ENCODE assay signal across 13 cellular contexts in genomic region chr7:138008046-138008587, GRCh38. TPM values are rescaled to one million over a fixed set of nuclear protein-coding genes. Genes with fewer than 3 reads are reported as not detected.
DNase-seq lines count a peak whose midpoint lies in the region; ATAC-seq and TF ChIP-seq lines count a peak whose summit lies in the region.
"Had no signal": no experiment of that assay in that cellular context is flagged by ENCODE, and none has a peak within 500 bp of the region (broad histone marks: within the 10 kb centered on the region; RNA-seq: fewer than 3 reads in every experiment).

No MANE protein-coding gene starts in this region.

- RAD21 ChIA-PET in HCT116 (lab: Charles Lee; ENCODE audit: low non-redundant PET in 1 of 2, low total read pairs in 2 of 2, uncharacterized antibody in 2 of 2, unreplicated experiment in 2 of 2) = interaction anchor here (0.6 to 1.0 kb wide), 2 partner anchors 46 to 104 kb away, joined by 3 to 9 read pairs; no protein-coding TSS in a partner anchor

- TF ChIP-seq POLR2A in HCT116 (IDR thresholded peaks at IDR 0.05; ENCODE audit: borderline replicate concordance, extremely low read depth, insufficient read depth, insufficient read length) = no peak
- TF ChIP-seq POLR2A in Peyer's patch (IDR thresholded peaks at IDR 0.05) = no peak

- BruUV-seq in HCT116 (replicated peaks; lab: Mats Ljungman, UMichigan) (no TSS peak), OCI-LY7 (replicated peaks; lab: Mats Ljungman, UMichigan) (no TSS peak)

- H3K9me2 ChIP-seq in HCT116 (ENCODE audit: insufficient read depth) (no peaks in the 10 kb centered on the region), OCI-LY7 (ENCODE audit: insufficient read depth, low read length) (no peaks in the 10 kb centered on the region), hepatocyte (replicated peaks; ENCODE audit: insufficient read depth) (no peaks in the 10 kb centered on the region)

- H3K9me3 ChIP-seq in HCT116 (ENCODE audit: control insufficient read depth in 1 of 2, insufficient read depth in 1 of 2, low read depth in 1 of 2, low read length in 2 of 2) (no peaks in the 10 kb centered on the region), OCI-LY7 (ENCODE audit: low read length) (no peaks in the 10 kb centered on the region), hepatocyte (ENCODE audit: low read depth) (no peaks in the 10 kb centered on the region), smooth muscle cell (replicated peaks; ENCODE audit: low read depth) (no peaks in the 10 kb centered on the region), Peyer's patch (no peaks in the 10 kb centered on the region)
- H3K9me3 ChIP-seq: ascending aorta, pancreas, tibial artery had no signal

- DNase-seq in HCT116 (ENCODE audit: low read depth, low spot score) (no peak), OCI-LY7 (ENCODE audit: low spot score) (no peak), hepatocyte (ENCODE audit: low spot score) (no peak), smooth muscle cell (lab: John Stamatoyannopoulos, UW; ENCODE audit: unreplicated experiment) (no peak), RPMI8226 (no peak), Peyer's patch (no peak), left ventricle myocardium superior (no peak)
- DNase-seq: activated CD4-positive, CD25-positive, alpha-beta regulatory T cell treated with anti-CD3 and anti-CD28 coated beads, Interleukin-2, amount 50 U/mL, for 72 hours; NCI-H226; Right ventricle myocardium superior; tibial artery had no signal

- H3K79me2 ChIP-seq in HCT116 (ENCODE audit: insufficient read depth, low read length) (no peaks in the 10 kb centered on the region), OCI-LY7 (ENCODE audit: insufficient read depth, low read depth, low read length) (no peaks in the 10 kb centered on the region), hepatocyte (no peaks in the 10 kb centered on the region), smooth muscle cell (ENCODE audit: low read depth) (no peaks in the 10 kb centered on the region)

- TF ChIP-seq RAD21 in HCT116 (IDR thresholded peaks at IDR 0.05; ENCODE audit: low read depth) = no peak

- CTCF ChIA-PET in HCT116 (lab: Charles Lee) = interaction anchor here (1.0 to 3.8 kb wide), 4 partner anchors 105 to 731 kb away, joined by 5 to 56 read pairs (median 8); no protein-coding TSS in a partner anchor
- CTCF ChIA-PET in OCI-LY7 (lab: Charles Lee; ENCODE audit: unreplicated experiment) = interaction anchor here (1.6 kb wide), 1 partner anchor 8 kb away, joined by 4 read pairs; no protein-coding TSS in a partner anchor

- WGBS in hepatocyte (ENCODE audit: low lambda C conversion rate, missing lambda C conversion rate) = 93% methylated on average over 7 of the region's 7 CpGs
- 93% methylated on average over 7 of the region's 7 CpGs for WGBS in smooth muscle cell (ENCODE audit: low lambda C conversion rate)

- peak overlapping the region; percentile 91 for H2AFZ ChIP-seq in HCT116 (ENCODE audit: low read depth, low read length, poor library complexity, severe bottlenecking)
- peak overlapping the region; percentile 29; the same call in 1 of the 2 replicates for H2AFZ ChIP-seq in OCI-LY7 (ENCODE audit: low read length)
- H2AFZ ChIP-seq in hepatocyte = no peak overlapping the region
- H2AFZ ChIP-seq in smooth muscle cell (ENCODE audit: low read depth) = peak overlapping the region; percentile 83

- peaks cover 3% of the 10 kb centered on the region in 2 experiments; a peak in 1 of 4 replicates for H3K4me1 ChIP-seq in HCT116 (ENCODE audit: control insufficient read depth in 1 of 2, insufficient read depth in 2 of 2, low read length in 2 of 2)
- H3K4me1 ChIP-seq in OCI-LY7 (ENCODE audit: insufficient read depth, low read length, poor library complexity, severe bottlenecking) = no peaks in the 10 kb centered on the region
- H3K4me1 ChIP-seq in hepatocyte (ENCODE audit: insufficient read depth) = no peaks in the 10 kb centered on the region
- H3K4me1 ChIP-seq in smooth muscle cell (ENCODE audit: low read depth) = no peaks in the 10 kb centered on the region
- H3K4me1 ChIP-seq in Peyer's patch = no peaks in the 10 kb centered on the region
- H3K4me1 ChIP-seq: ascending aorta, pancreas had no signal

- TF ChIP-seq CTCF in HCT116 (IDR thresholded peaks at IDR 0.05 in 2 of 3, conservative IDR thresholded peaks at IDR 0.05 in 1 of 3; ENCODE audit: borderline replicate concordance in 1 of 3, insufficient read depth in 1 of 3, low read depth in 2 of 3, low read length in 2 of 3) (no peak), OCI-LY7 (conservative IDR thresholded peaks at IDR 0.05; ENCODE audit: low read length) (no peak), hepatocyte (IDR thresholded peaks at IDR 0.05; ENCODE audit: poor library complexity) (no peak), smooth muscle cell (IDR thresholded peaks at IDR 0.05; ENCODE audit: borderline replicate concordance, insufficient read depth, poor library complexity, severe bottlenecking) (no peak), Peyer's patch (IDR thresholded peaks at IDR 0.05) (no peak)

- POLR2A ChIA-PET in HCT116 (lab: Charles Lee) (no interaction called here), OCI-LY7 (lab: Charles Lee) (interaction anchor here (0.9 to 3.9 kb wide), 4 partner anchors 26 to 114 kb away, joined by 3 to 15 read pairs (median 4); no protein-coding TSS in a partner anchor)

- H3F3A ChIP-seq in smooth muscle cell (ENCODE audit: low read depth) = no peaks in the 10 kb centered on the region

- H3K4me3 ChIP-seq in HCT116 (replicated peaks in 1 of 2; ENCODE audit: low read depth in 1 of 2, low read length in 2 of 2) (no peak overlapping the region), OCI-LY7 (ENCODE audit: low read depth, low read length, poor library complexity, severe bottlenecking) (no peak overlapping the region), hepatocyte (no peak overlapping the region), smooth muscle cell (no peak overlapping the region), Peyer's patch (no peak overlapping the region)
- H3K4me3 ChIP-seq: ascending aorta, pancreas, tibial artery had no signal

- H3K27me3 ChIP-seq in HCT116 (ENCODE audit: insufficient read depth, low read length) = no peaks in the 10 kb centered on the region
- H3K27me3 ChIP-seq in hepatocyte = no peaks in the 10 kb centered on the region
- H3K27me3 ChIP-seq in smooth muscle cell (ENCODE audit: low read depth) = no peaks in the 10 kb centered on the region
- no peaks in the 10 kb centered on the region for H3K27me3 ChIP-seq in Peyer's patch
- H3K27me3 ChIP-seq: ascending aorta, pancreas had no signal

- H3K9ac ChIP-seq in HCT116 (ENCODE audit: low read length) = no peak overlapping the region
- H3K9ac ChIP-seq in smooth muscle cell (ENCODE audit: low read depth) = no peak overlapping the region

- intact Hi-C loops in HCT116 (cut with micrococcal nuclease) (loop anchor here (1.0 to 5.0 kb wide), 6 partner anchors 105 to 731 kb away; no protein-coding TSS in a partner anchor), OCI-LY7 (cut with micrococcal nuclease; ENCODE audit: unreplicated experiment) (loop anchor here (1.0 to 5.0 kb wide), 4 partner anchors 105 to 729 kb away; no protein-coding TSS in a partner anchor), left ventricle myocardium superior (cut with micrococcal nuclease) (loop anchor here (2.0 kb wide), 1 partner anchor 105 kb away; no protein-coding TSS in a partner anchor)

- peak overlapping the region; percentile 31; the same call in 1 of the 2 replicates for H3K4me2 ChIP-seq in HCT116 (ENCODE audit: low read length)
- no peak overlapping the region for H3K4me2 ChIP-seq in OCI-LY7 (ENCODE audit: low read length)
- no peak overlapping the region for H3K4me2 ChIP-seq in hepatocyte
- H3K4me2 ChIP-seq in smooth muscle cell = peak overlapping the region; percentile 19

- no peaks in the 10 kb centered on the region for H4K20me1 ChIP-seq in HCT116 (ENCODE audit: insufficient read depth)
- no peaks in the 10 kb centered on the region for H4K20me1 ChIP-seq in OCI-LY7 (ENCODE audit: insufficient read depth, low read length)
- no peaks in the 10 kb centered on the region for H4K20me1 ChIP-seq in hepatocyte (ENCODE audit: insufficient read depth, poor library complexity, severe bottlenecking)
- no peaks in the 10 kb centered on the region for H4K20me1 ChIP-seq in smooth muscle cell (ENCODE audit: low read depth)

- no peak overlapping the region for H3K27ac ChIP-seq in HCT116 (ENCODE audit: low read depth, low read length)
- H3K27ac ChIP-seq in OCI-LY7 (ENCODE audit: low read depth, low read length, poor library complexity, severe bottlenecking) = no peak overlapping the region
- H3K27ac ChIP-seq in hepatocyte = peak overlapping the region; percentile 56
- H3K27ac ChIP-seq in smooth muscle cell (ENCODE audit: low read depth) = no peak overlapping the region
- H3K27ac ChIP-seq in Peyer's patch = no peak overlapping the region
- H3K27ac ChIP-seq: ascending aorta, pancreas had no signal

- H3K36me3 ChIP-seq in HCT116 (ENCODE audit: control insufficient read depth in 1 of 2, insufficient read depth in 2 of 2, low read length in 2 of 2) (no peaks in the 10 kb centered on the region), OCI-LY7 (ENCODE audit: insufficient read depth, low read length) (no peaks in the 10 kb centered on the region), hepatocyte (replicated peaks; ENCODE audit: insufficient read depth, low read depth) (no peaks in the 10 kb centered on the region), smooth muscle cell (ENCODE audit: low read depth) (no peaks in the 10 kb centered on the region), Peyer's patch (no peaks in the 10 kb centered on the region)
- H3K36me3 ChIP-seq: ascending aorta, pancreas, tibial artery had no signal

- ATAC-seq in HCT116 (no peak), left ventricle myocardium superior (no peak)

TF ChIP-seq in HCT116, 20 proteins besides CTCF, POLR2A, EP300 and RAD21:
- TF ChIP-seq CBX3 (IDR thresholded peaks at IDR 0.05; ENCODE audit: low read depth) = no peak
- TF ChIP-seq EZH2 (IDR thresholded peaks at IDR 0.05) = no peak
- no peak for TF ChIP-seq TCF7L2 (IDR thresholded peaks at IDR 0.05; ENCODE audit: borderline replicate concordance, extremely low read depth, insufficient read depth, insufficient read length)
- TF ChIP-seq YY1 (IDR thresholded peaks at IDR 0.05; ENCODE audit: extremely low read depth, insufficient replicate concordance, low read depth, low read length) = no peak

RNA-seq across cellular contexts. Expression of gene CREB3L2, which starts 6.2 kb away (rescaled TPM):
- total RNA-seq in HCT116 (2021; ENCODE audit: unreplicated experiment) = 49.8 TPM
- polyA plus RNA-seq in HCT116 (2012) = 15.1 and 19.0 TPM in 2 replicates
- 22.7 and 35.4 TPM in 2 replicates for total RNA-seq in OCI-LY7 (2014; rRNA removed; shearing (Covaris generic))
- 79.0 and 95.7 TPM in 2 replicates for total RNA-seq in OCI-LY7 (2022)
- 33.9 and 38.3 TPM in 2 replicates for total RNA-seq in hepatocyte
- 34.4 and 37.6 TPM in 2 replicates for polyA plus RNA-seq in hepatocyte
- total RNA-seq in smooth muscle cell = 46.4 and 69.1 TPM in 2 replicates
- 27.4 and 37.6 TPM in 2 replicates for polyA plus RNA-seq in smooth muscle cell
- total RNA-seq in Peyer's patch = 10 to 100 TPM; 20.6 to 42.7 (median 33.6) TPM
- total RNA-seq in left ventricle myocardium superior = 22.3 TPM

Comparison
In these comparisons a context has a peak if more than half of its experiments do, and no peak if none do; other contexts are left out.
1. H3K4me2 ChIP-seq: peak in HCT116 (single experiment) and smooth muscle cell (single experiment); none in OCI-LY7 (single experiment) and hepatocyte (single experiment).